In the genomic region with DNA sequence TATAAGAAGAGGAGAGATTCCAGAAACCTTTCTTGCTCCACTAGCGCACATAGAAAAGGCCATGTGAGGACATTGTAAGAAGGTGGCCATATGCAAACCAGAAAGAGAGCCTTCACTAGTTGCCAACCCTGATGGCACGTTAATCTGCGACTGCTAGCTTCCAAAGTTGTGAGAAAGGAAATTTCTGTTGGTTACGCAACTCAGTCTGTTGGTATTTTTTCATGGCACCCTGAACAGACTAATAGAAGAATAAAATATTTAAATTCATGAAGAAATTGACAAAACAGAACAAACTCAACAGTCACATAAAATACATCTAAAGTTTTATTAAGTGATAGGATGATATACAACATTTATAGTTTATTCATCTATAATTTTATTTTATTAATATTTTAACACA, we compare ENCODE assay signal across 2 cellular contexts.
TF ChIP-seq lines count a peak whose summit lies in the region.

No MANE protein-coding gene starts in this region.

TF ChIP-seq in HepG2, 621 proteins besides CTCF, POLR2A, EP300 and RAD21:
- TF ChIP-seq, protein P1, sequence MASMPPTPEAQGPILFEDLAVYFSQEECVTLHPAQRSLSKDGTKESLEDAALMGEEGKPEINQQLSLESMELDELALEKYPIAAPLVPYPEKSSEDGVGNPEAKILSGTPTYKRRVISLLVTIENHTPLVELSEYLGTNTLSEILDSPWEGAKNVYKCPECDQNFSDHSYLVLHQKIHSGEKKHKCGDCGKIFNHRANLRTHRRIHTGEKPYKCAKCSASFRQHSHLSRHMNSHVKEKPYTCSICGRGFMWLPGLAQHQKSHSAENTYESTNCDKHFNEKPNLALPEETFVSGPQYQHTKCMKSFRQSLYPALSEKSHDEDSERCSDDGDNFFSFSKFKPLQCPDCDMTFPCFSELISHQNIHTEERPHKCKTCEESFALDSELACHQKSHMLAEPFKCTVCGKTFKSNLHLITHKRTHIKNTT (CRISPR knock-in tag; IDR thresholded peaks at IDR 0.05) = no peak
- TF ChIP-seq ZFP82 (CRISPR knock-in tag; IDR thresholded peaks at IDR 0.05; ENCODE audit: borderline replicate concordance) (no peak), CEBPB (IDR thresholded peaks at IDR 0.05; ENCODE audit: borderline replicate concordance, low read depth, low read length) (0 out of 2 replicates have a peak, but pooled peaks have one; percentile 27)
- TF ChIP-seq, protein P2, sequence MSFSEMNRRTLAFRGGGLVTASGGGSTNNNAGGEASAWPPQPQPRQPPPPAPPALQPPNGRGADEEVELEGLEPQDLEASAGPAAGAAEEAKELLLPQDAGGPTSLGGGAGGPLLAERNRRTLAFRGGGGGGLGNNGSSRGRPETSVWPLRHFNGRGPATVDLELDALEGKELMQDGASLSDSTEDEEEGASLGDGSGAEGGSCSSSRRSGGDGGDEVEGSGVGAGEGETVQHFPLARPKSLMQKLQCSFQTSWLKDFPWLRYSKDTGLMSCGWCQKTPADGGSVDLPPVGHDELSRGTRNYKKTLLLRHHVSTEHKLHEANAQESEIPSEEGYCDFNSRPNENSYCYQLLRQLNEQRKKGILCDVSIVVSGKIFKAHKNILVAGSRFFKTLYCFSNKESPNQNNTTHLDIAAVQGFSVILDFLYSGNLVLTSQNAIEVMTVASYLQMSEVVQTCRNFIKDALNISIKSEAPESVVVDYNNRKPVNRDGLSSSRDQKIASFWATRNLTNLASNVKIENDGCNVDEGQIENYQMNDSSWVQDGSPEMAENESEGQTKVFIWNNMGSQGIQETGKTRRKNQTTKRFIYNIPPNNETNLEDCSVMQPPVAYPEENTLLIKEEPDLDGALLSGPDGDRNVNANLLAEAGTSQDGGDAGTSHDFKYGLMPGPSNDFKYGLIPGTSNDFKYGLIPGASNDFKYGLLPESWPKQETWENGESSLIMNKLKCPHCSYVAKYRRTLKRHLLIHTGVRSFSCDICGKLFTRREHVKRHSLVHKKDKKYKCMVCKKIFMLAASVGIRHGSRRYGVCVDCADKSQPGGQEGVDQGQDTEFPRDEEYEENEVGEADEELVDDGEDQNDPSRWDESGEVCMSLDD (CRISPR knock-in tag; IDR thresholded peaks at IDR 0.05; ENCODE audit: borderline replicate concordance) = no peak
TF ChIP-seq in HepG2: peak in this region for 1.

TF ChIP-seq in H1, 55 proteins besides CTCF, POLR2A, EP300 and RAD21 (continued from another document):
- peak; percentile 61; the same call in 1 of the 2 replicates for TF ChIP-seq CEBPB (IDR thresholded peaks at IDR 0.05; ENCODE audit: low read depth, low read length)
